Comparison of ENCODE assay signal across 8 cellular contexts in the genomic region with DNA sequence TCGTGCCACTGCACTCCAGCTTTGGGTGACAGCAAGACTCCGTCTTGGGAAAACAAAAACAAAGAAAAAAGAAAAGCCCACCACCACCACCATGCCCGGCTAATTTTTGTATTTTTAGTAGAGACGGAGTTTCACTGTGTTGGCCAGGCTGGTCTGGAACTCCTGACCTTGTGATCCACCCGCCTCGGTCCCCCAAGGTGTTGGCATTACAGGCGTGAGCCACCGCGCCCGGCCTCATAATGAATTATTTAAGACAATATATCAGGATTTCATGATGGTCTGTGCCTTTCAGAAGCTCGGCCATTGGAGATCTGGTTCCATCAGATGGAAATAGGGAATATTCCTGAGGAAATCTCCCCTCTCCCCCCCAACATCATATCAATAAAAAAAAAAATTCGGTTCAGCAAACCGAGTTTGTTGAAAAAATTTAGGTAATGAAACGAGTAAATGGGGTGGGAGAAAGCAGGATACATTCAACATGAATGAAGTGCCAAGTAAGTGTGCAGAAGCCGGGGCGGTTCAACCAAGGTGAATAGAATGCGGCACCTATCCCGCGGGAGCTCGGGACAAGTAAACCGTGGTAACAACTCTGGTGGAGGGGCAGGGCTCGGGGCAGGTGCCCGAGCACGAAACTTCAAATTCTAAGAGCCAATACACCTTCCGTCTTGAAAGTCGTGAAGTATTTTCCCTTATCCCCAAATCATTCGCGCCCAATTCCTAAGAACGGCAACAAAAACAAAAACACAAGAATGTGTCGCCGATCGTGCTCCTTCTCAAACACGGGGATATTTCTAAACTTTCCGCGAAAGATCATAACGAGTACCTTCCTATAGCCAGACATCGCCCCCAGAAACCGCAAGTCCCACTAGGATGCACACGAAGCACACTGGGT. TPM values are rescaled to one million over a fixed set of nuclear protein-coding genes. Genes with fewer than 3 reads are reported as not detected.
DNase-seq lines count a peak whose midpoint lies in the region; ATAC-seq and TF ChIP-seq lines count a peak whose summit lies in the region.

No MANE protein-coding gene starts in this region.

- H3K4me3 ChIP-seq in heart right ventricle = peak overlapping the region; percentile 55 to 89 (median 70)

- WGBS in heart right ventricle, 2 donors = 10 to 17% methylated on average over 37 to 39 of the region's 39 CpGs

- peaks cover 0 to 27% (median 9%) of the 10 kb centered on the region in 9 donors for H3K4me1 ChIP-seq in heart right ventricle

- ATAC-seq in heart right ventricle (no peak), Right ventricle myocardium inferior (no peak), GM21723 (IDR thresholded peaks at IDR 0.05; ENCODE audit: unreplicated experiment) (no peak)
- no peak for ATAC-seq in stimulated activated effector memory CD8-positive, alpha-beta T cell treated with anti-CD3 and anti-CD28 coated beads, Interleukin-12 subunit alpha, Interleukin-12 subunit beta, amount 100 ng/mL, for 72 hours

- peaks cover 9% of the 10 kb centered on the region for H3K4me1 Mint-ChIP-seq in activated T-helper 2 cell treated with anti-CD3 and anti-CD28 coated beads, Interferon-gamma antibody, Interleukin-2, Interleukin-4, amounts not matched to agents 10 μg/mL and 5 μg/mL and 100 μg/mL, durations not matched to agents 14 hours and 24 hours and 36 hours (ENCODE audit: low read depth)
- no peaks in the 10 kb centered on the region for H3K4me1 Mint-ChIP-seq in stimulated activated effector memory CD8-positive, alpha-beta T cell treated with anti-CD3 and anti-CD28 coated beads, Interleukin-12 subunit alpha, Interleukin-12 subunit beta, amount 100 ng/mL, for 72 hours

- peaks cover 0 to under 1% (median 0%) of the 10 kb centered on the region in 9 donors for H3K36me3 ChIP-seq in heart right ventricle

- no peak for DNase-seq in heart right ventricle
- no peak for DNase-seq in Right ventricle myocardium inferior (ENCODE audit: missing footprints)
- DNase-seq in activated T-helper 2 cell treated with anti-CD3 and anti-CD28 coated beads, Interferon-gamma antibody, Interleukin-2, Interleukin-4, amounts not matched to agents 10 μg/mL and 5 μg/mL and 100 μg/mL, durations not matched to agents 14 hours and 24 hours and 36 hours (ENCODE audit: low spot score) = no peak
- DNase-seq in iris pigment epithelial cell (ENCODE audit: low read depth) = peak; percentile 6
- DNase-seq in stimulated activated effector memory CD8-positive, alpha-beta T cell treated with anti-CD3 and anti-CD28 coated beads, Interleukin-12 subunit alpha, Interleukin-12 subunit beta, amount 100 ng/mL, for 72 hours (ENCODE audit: low spot score in 2 of 2) = peak in 1 of 2 donors; percentile 2
- no peak for DNase-seq in NCI-H524 (lab: John Stamatoyannopoulos, UW)
- no peak for DNase-seq in NCI-H526 treated with DMSO at 0.1 percent for 48 hours (lab: John Stamatoyannopoulos, UW)

- H3K36me3 Mint-ChIP-seq in activated T-helper 2 cell treated with anti-CD3 and anti-CD28 coated beads, Interferon-gamma antibody, Interleukin-2, Interleukin-4, amounts not matched to agents 10 μg/mL and 5 μg/mL and 100 μg/mL, durations not matched to agents 14 hours and 24 hours and 36 hours (ENCODE audit: low read depth) = peaks cover 10% of the 10 kb centered on the region
- H3K36me3 Mint-ChIP-seq in stimulated activated effector memory CD8-positive, alpha-beta T cell treated with anti-CD3 and anti-CD28 coated beads, Interleukin-12 subunit alpha, Interleukin-12 subunit beta, amount 100 ng/mL, for 72 hours = peaks cover 23% of the 10 kb centered on the region

- no peaks in the 10 kb centered on the region for H3K9me3 Mint-ChIP-seq in activated T-helper 2 cell treated with anti-CD3 and anti-CD28 coated beads, Interferon-gamma antibody, Interleukin-2, Interleukin-4, amounts not matched to agents 10 μg/mL and 5 μg/mL and 100 μg/mL, durations not matched to agents 14 hours and 24 hours and 36 hours
- H3K9me3 Mint-ChIP-seq in stimulated activated effector memory CD8-positive, alpha-beta T cell treated with anti-CD3 and anti-CD28 coated beads, Interleukin-12 subunit alpha, Interleukin-12 subunit beta, amount 100 ng/mL, for 72 hours = no peaks in the 10 kb centered on the region

- no peak for TF ChIP-seq CTCF in heart right ventricle (IDR thresholded peaks at IDR 0.05)

- peak overlapping the region in 4 of 10 donors; percentile 40 to 93 (median 65) for H3K27ac ChIP-seq in heart right ventricle

- H3K27ac Mint-ChIP-seq in activated T-helper 2 cell treated with anti-CD3 and anti-CD28 coated beads, Interferon-gamma antibody, Interleukin-2, Interleukin-4, amounts not matched to agents 10 μg/mL and 5 μg/mL and 100 μg/mL, durations not matched to agents 14 hours and 24 hours and 36 hours = peak overlapping the region; percentile 73
- H3K27ac Mint-ChIP-seq in stimulated activated effector memory CD8-positive, alpha-beta T cell treated with anti-CD3 and anti-CD28 coated beads, Interleukin-12 subunit alpha, Interleukin-12 subunit beta, amount 100 ng/mL, for 72 hours = peak overlapping the region; percentile 94

- H3K4me3 Mint-ChIP-seq in activated T-helper 2 cell treated with anti-CD3 and anti-CD28 coated beads, Interferon-gamma antibody, Interleukin-2, Interleukin-4, amounts not matched to agents 10 μg/mL and 5 μg/mL and 100 μg/mL, durations not matched to agents 14 hours and 24 hours and 36 hours (ENCODE audit: low read depth) = peak overlapping the region; percentile 89
- peak overlapping the region; percentile 91 for H3K4me3 Mint-ChIP-seq in stimulated activated effector memory CD8-positive, alpha-beta T cell treated with anti-CD3 and anti-CD28 coated beads, Interleukin-12 subunit alpha, Interleukin-12 subunit beta, amount 100 ng/mL, for 72 hours

- intact Hi-C loops in heart right ventricle (cut with DNase I) = loop anchor here in 3 of 10 donors (5.0 kb wide), 2 partner anchors 63 to 68 kb away; a partner anchor contains a TSS
- intact Hi-C loops in Right ventricle myocardium inferior (cut with DNase I) = loop anchor here (10.0 kb wide), 1 partner anchor 61 kb away; no protein-coding TSS in a partner anchor
- intact Hi-C loops in activated T-helper 2 cell treated with anti-CD3 and anti-CD28 coated beads, Interferon-gamma antibody, Interleukin-2, Interleukin-4, amounts not matched to agents 10 μg/mL and 5 μg/mL and 100 μg/mL, durations not matched to agents 14 hours and 24 hours and 36 hours (cut with micrococcal nuclease) = loop anchor here (1.0 to 2.0 kb wide), 3 partner anchors 37 to 85 kb away; a partner anchor contains a TSS

- H3K9me3 ChIP-seq in heart right ventricle = no peaks in the 10 kb centered on the region

- H3K27me3 ChIP-seq in heart right ventricle = peaks cover 0 to 17% (median 0%) of the 10 kb centered on the region in 7 donors

- no peaks in the 10 kb centered on the region for H3K27me3 Mint-ChIP-seq in activated T-helper 2 cell treated with anti-CD3 and anti-CD28 coated beads, Interferon-gamma antibody, Interleukin-2, Interleukin-4, amounts not matched to agents 10 μg/mL and 5 μg/mL and 100 μg/mL, durations not matched to agents 14 hours and 24 hours and 36 hours (ENCODE audit: low read depth)

RNA-seq across cellular contexts. Expression of a gene that starts 0.8 kb away (rescaled TPM):
- total RNA-seq in heart right ventricle = 1 to 10 TPM; 4.8 to 6.8 (median 5.9) TPM
- 1 to 10 TPM; 3.6 to 5.1 TPM for polyA plus RNA-seq in heart right ventricle
- total RNA-seq in Right ventricle myocardium inferior = 5.2 TPM
- total RNA-seq in activated T-helper 2 cell treated with anti-CD3 and anti-CD28 coated beads, Interferon-gamma antibody, Interleukin-2, Interleukin-4, amounts not matched to agents 10 μg/mL and 5 μg/mL and 100 μg/mL, durations not matched to agents 14 hours and 24 hours and 36 hours = 19.9 and 21.4 TPM in 2 replicates
